Comparison of ENCODE assay signal across 8 cellular contexts in the genomic region with DNA sequence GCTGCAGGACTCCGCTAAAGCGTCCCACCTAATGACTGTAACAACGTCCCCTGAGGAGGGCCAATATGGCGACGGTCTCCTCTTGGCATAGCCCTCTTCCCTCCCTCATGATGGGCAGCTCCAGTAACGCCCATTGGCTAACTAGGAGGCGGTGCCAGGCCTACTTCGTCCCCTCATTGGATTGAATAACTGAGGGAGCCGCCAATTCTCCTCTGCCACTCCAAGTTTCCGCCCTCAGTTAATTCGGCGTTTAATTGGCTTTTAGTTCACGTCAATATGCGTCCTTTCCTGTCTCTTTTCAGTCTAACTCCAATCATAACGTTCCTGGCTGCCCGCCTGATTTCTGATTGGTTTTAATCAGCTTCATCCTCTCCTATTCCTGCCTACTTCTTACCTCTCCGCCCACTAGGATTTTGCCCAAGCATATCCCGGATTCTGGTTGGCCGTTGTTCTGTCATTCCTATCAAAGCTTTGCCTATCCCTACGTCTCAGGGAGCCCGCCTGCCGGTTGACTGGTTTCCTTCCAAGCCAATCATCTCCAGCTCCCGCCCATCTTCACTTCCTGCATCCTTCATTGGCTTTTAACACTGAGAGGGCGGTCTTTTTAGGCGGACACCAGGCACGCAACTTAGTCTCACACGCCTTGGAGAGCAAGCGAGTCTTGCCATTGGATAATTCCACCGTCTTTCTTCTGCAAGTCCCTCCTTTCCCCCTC. TPM values are rescaled to one million over a fixed set of nuclear protein-coding genes. Genes with fewer than 3 reads are reported as not detected.
DNase-seq lines count a peak whose midpoint lies in the region; ATAC-seq and TF ChIP-seq lines count a peak whose summit lies in the region.

No MANE protein-coding gene starts in this region.

- intact Hi-C loops in ascending aorta (cut with DNase I) = loop anchor here (1.0 to 2.0 kb wide), 3 partner anchors 55 to 121 kb away; a partner anchor contains a TSS
- intact Hi-C loops in right cardiac atrium (cut with DNase I) = no loop called here
- intact Hi-C loops in psoas muscle (cut with DNase I) = no loop called here
- intact Hi-C loops in aorta (cut with DNase I) = no loop called here

- WGBS in right cardiac atrium = under 1% methylated on average over 29 of the region's 29 CpGs
- WGBS in psoas muscle, 3 donors = 0% methylated on average over 29 of the region's 29 CpGs
- WGBS in aorta, 2 donors = 0% methylated on average over 29 of the region's 29 CpGs

- H3K27me3 ChIP-seq in ascending aorta (no peaks in the 10 kb centered on the region), right cardiac atrium (ENCODE audit: control insufficient read depth, insufficient read depth) (no peaks in the 10 kb centered on the region), psoas muscle (ENCODE audit: insufficient read depth in 3 of 3, low read length in 2 of 3) (no peaks in the 10 kb centered on the region), aorta (ENCODE audit: control insufficient read depth in 1 of 2, insufficient read depth in 2 of 2, low read length in 1 of 2) (no peaks in the 10 kb centered on the region)

- no peak for TF ChIP-seq CTCF in ascending aorta (IDR thresholded peaks at IDR 0.05)
- TF ChIP-seq CTCF in psoas muscle (IDR thresholded peaks at IDR 0.05) = no peak

- DNase-seq in NCI-H146 treated with DMSO at 0.1 percent for 48 hours (lab: John Stamatoyannopoulos, UW; ENCODE audit: unreplicated experiment) = peak; percentile 100
- peak in 33 of 34 experiments; percentile 76 to 100 (median 98) for DNase-seq in T-cell
- DNase-seq in ascending aorta (ENCODE audit: low spot score in 2 of 2) = peak; percentile 100
- DNase-seq in right cardiac atrium = peak; percentile 98
- peak; percentile 97 to 99 for DNase-seq in psoas muscle
- peak; percentile 96 to 99 for DNase-seq in aorta

- H3K36me3 ChIP-seq in ascending aorta (peaks cover 25 to 27% of the 10 kb centered on the region in 2 donors), psoas muscle (ENCODE audit: insufficient read depth in 1 of 2, low read depth in 1 of 2) (peaks cover 7 to 34% of the 10 kb centered on the region in 2 donors), aorta (ENCODE audit: control insufficient read depth in 1 of 2, insufficient read depth in 2 of 2, low read length in 1 of 2) (peaks cover 0 to 5% of the 10 kb centered on the region in 2 donors)

- H3K27ac Mint-ChIP-seq in T-cell = no peak overlapping the region

- H3K36me3 Mint-ChIP-seq in T-cell = peaks cover 28% of the 10 kb centered on the region

- POLR2A ChIA-PET in T-cell (lab: Charles Lee) = interaction anchor here (0.6 to 1.4 kb wide), 6 partner anchors 35 to 199 kb away, joined by 3 to 7 read pairs (median 5); a partner anchor contains a TSS

- H3K4me3 ChIP-seq in ascending aorta (peak overlapping the region; percentile 86 to 87), right cardiac atrium (ENCODE audit: low read length) (peak overlapping the region; percentile 97), psoas muscle (peak overlapping the region; percentile 72), aorta (ENCODE audit: low read length in 2 of 2) (peak overlapping the region; percentile 49 to 62)

- peak; percentile 77 for ATAC-seq in GM18499 (IDR thresholded peaks at IDR 0.05; ENCODE audit: insufficient read depth, unreplicated experiment)
- peak; percentile 64 for ATAC-seq in HG02884 (IDR thresholded peaks at IDR 0.05; ENCODE audit: unreplicated experiment)
- peak; percentile 75 to 79 (median 76) for ATAC-seq in T-cell (replicated peaks in 1 of 4)
- peak; percentile 92 for ATAC-seq in right cardiac atrium
- peak; percentile 82 to 84 (median 83) for ATAC-seq in psoas muscle
- peak; percentile 93 for ATAC-seq in aorta (ENCODE audit: low FRiP score)

- no peak overlapping the region for H3K4me3 Mint-ChIP-seq in T-cell

- H3K9me3 Mint-ChIP-seq in T-cell = no peaks in the 10 kb centered on the region

- H3K4me1 ChIP-seq in ascending aorta (peaks cover 23 to 37% of the 10 kb centered on the region in 2 donors), right cardiac atrium (ENCODE audit: control insufficient read depth, insufficient read depth, low read length) (peaks cover 14% of the 10 kb centered on the region), psoas muscle (peaks cover 42% of the 10 kb centered on the region), aorta (ENCODE audit: control insufficient read depth in 1 of 2, insufficient read depth in 2 of 2, low read length in 2 of 2) (peaks cover 0 to 4% of the 10 kb centered on the region in 2 donors)

- H3K27me3 Mint-ChIP-seq in T-cell = no peaks in the 10 kb centered on the region

- H3K4me1 Mint-ChIP-seq in T-cell = peaks cover 32 to 45% (median 38%) of the 10 kb centered on the region in 3 donors

- H3K9me3 ChIP-seq in ascending aorta (no peaks in the 10 kb centered on the region), right cardiac atrium (ENCODE audit: control insufficient read depth, low read length) (no peaks in the 10 kb centered on the region), psoas muscle (no peaks in the 10 kb centered on the region), aorta (ENCODE audit: control insufficient read depth, low read length) (no peaks in the 10 kb centered on the region)

- CTCF ChIA-PET in T-cell (lab: Charles Lee) = interaction anchor here (0.5 to 2.4 kb wide), 18 partner anchors 26 to 373 kb away, joined by 3 to 31 read pairs (median 3); a partner anchor contains a TSS

- peak overlapping the region; percentile 95 to 99 for H3K27ac ChIP-seq in ascending aorta
- peak overlapping the region; percentile 99 for H3K27ac ChIP-seq in right cardiac atrium (ENCODE audit: low read length)
- peak overlapping the region; percentile 97 for H3K27ac ChIP-seq in psoas muscle
- peak overlapping the region; percentile 90 to 92 for H3K27ac ChIP-seq in aorta (ENCODE audit: low read depth in 1 of 2, low read length in 2 of 2)

RNA-seq across cellular contexts. Expression of a gene that starts 0.4 kb away (rescaled TPM):
- total RNA-seq in T-cell (100 to 1,000 TPM in 2 of 5 donors, 10 to 100 TPM in 3; 72.7 to 109 (median 96.6) TPM), ascending aorta (49.0 TPM), right cardiac atrium (10 to 100 TPM; 30.2 to 39.9 (median 34.2) TPM), psoas muscle (10 to 100 TPM; 39.0 to 48.0 (median 45.4) TPM), aorta (10 to 100 TPM; 63.3 to 83.1 TPM)
- polyA plus RNA-seq in right cardiac atrium (8.3 TPM), psoas muscle (10 to 100 TPM; 10.2 to 16.2 (median 15.1) TPM), aorta (10 to 100 TPM in 1 of 2 donors, 1 to 10 TPM in 1; 7.4 to 17.3 TPM)

RNA-seq across cellular contexts. Expression of a gene that starts 43.4 kb away (rescaled TPM):
- under 1 TPM in 1 of 5 donors, not detected in 4; 0.12 TPM for total RNA-seq in T-cell
- total RNA-seq in ascending aorta = not detected
- not detected for total RNA-seq in right cardiac atrium
- polyA plus RNA-seq in right cardiac atrium = not detected
- total RNA-seq in psoas muscle = not detected
- not detected for polyA plus RNA-seq in psoas muscle
- total RNA-seq in aorta = under 1 TPM in 1 of 2 donors, not detected in 1; 0.33 TPM
- not detected for polyA plus RNA-seq in aorta

RNA-seq across cellular contexts. Expression of a gene that starts 44.1 kb away (rescaled TPM):
- total RNA-seq in T-cell (under 1 TPM in 1 of 5 donors, not detected in 4; 0.19 TPM), ascending aorta (not detected), right cardiac atrium (under 1 TPM in 3 of 4 donors, not detected in 1; 0.54 to 0.88 (median 0.82) TPM), psoas muscle (1 to 10 TPM in 2 of 4 donors, under 1 TPM in 2; 0.40 to 1.6 (median 0.97) TPM), aorta (not detected)
- polyA plus RNA-seq in right cardiac atrium (0.48 TPM), psoas muscle (under 1 TPM; 0.43 to 0.84 (median 0.72) TPM), aorta (under 1 TPM in 1 of 2 donors, not detected in 1; 0.26 TPM)

RNA-seq across cellular contexts. Expression of a gene that starts 58.1 kb away (rescaled TPM):
- 10 to 100 TPM; 39.3 to 74.6 (median 66.2) TPM for total RNA-seq in T-cell
- 21.2 TPM for total RNA-seq in ascending aorta
- 10 to 100 TPM; 30.5 to 48.9 (median 40.0) TPM for total RNA-seq in right cardiac atrium
- 31.3 TPM for polyA plus RNA-seq in right cardiac atrium
- total RNA-seq in psoas muscle = 10 to 100 TPM; 29.0 to 35.7 (median 31.5) TPM
- 10 to 100 TPM; 22.9 to 36.8 (median 34.0) TPM for polyA plus RNA-seq in psoas muscle
- total RNA-seq in aorta = 10 to 100 TPM; 33.3 to 45.3 TPM
- 100 to 1,000 TPM in 1 of 2 donors, 10 to 100 TPM in 1; 15.3 to 109 TPM for polyA plus RNA-seq in aorta

Comparison
In these comparisons a context has a peak if more than half of its experiments do, and no peak if none do; other contexts are left out.
1. Peak in every context shown above with its lines: DNase-seq, ATAC-seq, H3K4me3 ChIP-seq and H3K27ac ChIP-seq.